Comparison of ENCODE assay signal across 12 cellular contexts in genomic region chr6:82072113-82072512, GRCh38.
A peak's percentile ranks its signal among the peaks of the same experiment; 100 is the strongest.
DNase-seq lines count a peak whose midpoint lies in the region; ATAC-seq and TF ChIP-seq lines count a peak whose summit lies in the region.
"Had no signal": no experiment of that assay in that cellular context is flagged by ENCODE, and none has a peak within 500 bp of the region (broad histone marks: within the 10 kb centered on the region; RNA-seq: fewer than 3 reads in every experiment).

No MANE protein-coding gene starts in this region.

- H3K9me3 Mint-ChIP-seq in WTC11 (no peaks in the 10 kb centered on the region), mesothelial cell of epicardium (no peaks in the 10 kb centered on the region)

- CTCF ChIA-PET in WTC11 (lab: Charles Lee) = no interaction called here

- POLR2A ChIA-PET in WTC11 (lab: Charles Lee) = no interaction called here

- H3K4me1 ChIP-seq in adrenal gland (replicated peaks in 1 of 2) = peaks cover 0 to 8% of the 10 kb centered on the region in 2 donors
- H3K4me1 ChIP-seq: colonic mucosa had no signal

- TF ChIP-seq POLR2A in adrenal gland (IDR thresholded peaks at IDR 0.05) = no peak

- no peak overlapping the region for H3K27ac ChIP-seq in adrenal gland
- H3K27ac ChIP-seq: colonic mucosa had no signal

- no peak for ATAC-seq in WTC11
- ATAC-seq: T-helper 17 cell had no signal

- no peak overlapping the region for H3K4me3 ChIP-seq in adrenal gland
- H3K4me3 ChIP-seq: colonic mucosa had no signal

- no peaks in the 10 kb centered on the region for H3K9me3 ChIP-seq in adrenal gland (replicated peaks in 1 of 3)
- H3K9me3 ChIP-seq: colonic mucosa had no signal

- intact Hi-C loops in adrenal gland (cut with DNase I) = no loop called here

- no peaks in the 10 kb centered on the region for H3K27me3 ChIP-seq in adrenal gland
- H3K27me3 ChIP-seq: colonic mucosa had no signal

- TF ChIP-seq CTCF in WTC11 (IDR thresholded peaks at IDR 0.05) (no peak), adrenal gland (IDR thresholded peaks at IDR 0.05) (no peak), mesothelial cell of epicardium (IDR thresholded peaks at IDR 0.05; ENCODE audit: unreplicated experiment) (no peak)

- no peaks in the 10 kb centered on the region for H3K36me3 Mint-ChIP-seq in WTC11
- H3K36me3 Mint-ChIP-seq in mesothelial cell of epicardium = no peaks in the 10 kb centered on the region

- no peaks in the 10 kb centered on the region for H3K27me3 Mint-ChIP-seq in WTC11 (ENCODE audit: low read depth)
- no peaks in the 10 kb centered on the region for H3K27me3 Mint-ChIP-seq in mesothelial cell of epicardium (ENCODE audit: low read depth)

- H3K4me3 Mint-ChIP-seq in WTC11 (no peak overlapping the region), mesothelial cell of epicardium (no peak overlapping the region)
- H3K4me3 Mint-ChIP-seq: T-helper 17 cell had no signal

- peak; percentile 49 for DNase-seq in CD1c-positive myeloid dendritic cell (ENCODE audit: extremely low spot score)
- DNase-seq in NCI-H1092 treated with DMSO at 0.1 percent for 48 hours (lab: John Stamatoyannopoulos, UW) = peak; percentile 84
- DNase-seq in NCI-H524 treated with DMSO at 0.1 percent for 48 hours (lab: John Stamatoyannopoulos, UW) = peak; percentile 48
- DNase-seq in fibroblast of peridontal ligament (ENCODE audit: extremely low read depth) = peak; percentile 60
- no peak for DNase-seq in WTC11 (ENCODE audit: low spot score)
- DNase-seq in stimulated activated CD4-positive, alpha-beta T cell treated with anti-CD3 and anti-CD28 coated beads, Interleukin-2, amount 100 ng/mL, for 24 hours = no peak
- DNase-seq in adrenal gland = no peak
- DNase-seq in mesothelial cell of epicardium (ENCODE audit: low spot score in 2 of 2, unreplicated experiment in 2 of 2) = no peak
- DNase-seq: activated naive CD4-positive, alpha-beta T cell; colonic mucosa; kidney; T-helper 17 cell had no signal

- peaks cover 12% of the 10 kb centered on the region for H3K4me1 Mint-ChIP-seq in WTC11
- H3K4me1 Mint-ChIP-seq in mesothelial cell of epicardium = peaks cover 7% of the 10 kb centered on the region
- H3K4me1 Mint-ChIP-seq: T-helper 17 cell had no signal

- H3K36me3 ChIP-seq in adrenal gland (replicated peaks in 1 of 2) = no peaks in the 10 kb centered on the region
- H3K36me3 ChIP-seq: colonic mucosa had no signal

- WGBS in adrenal gland, 4 donors = 29 to 38% (median 36%) methylated on average over 1 of the region's 1 CpG

- H3K27ac Mint-ChIP-seq in WTC11 (no peak overlapping the region), mesothelial cell of epicardium (no peak overlapping the region)
- H3K27ac Mint-ChIP-seq: T-helper 17 cell had no signal

TF ChIP-seq in WTC11, 78 proteins besides CTCF, POLR2A, EP300 and RAD21:
- TF ChIP-seq TEAD1 (CRISPR knock-in tag; IDR thresholded peaks at IDR 0.05) (no peak), ZNF263 (CRISPR knock-in tag; IDR thresholded peaks at IDR 0.05; ENCODE audit: low read depth) (no peak), FOXP4 (CRISPR knock-in tag; IDR thresholded peaks at IDR 0.05) (no peak), ZNF512 (CRISPR knock-in tag; IDR thresholded peaks at IDR 0.05; ENCODE audit: borderline replicate concordance) (no peak), E2F1 (CRISPR knock-in tag; IDR thresholded peaks at IDR 0.05) (no peak), PRDM15 (CRISPR knock-in tag; IDR thresholded peaks at IDR 0.05) (no peak), E2F5 (CRISPR knock-in tag; IDR thresholded peaks at IDR 0.05) (no peak), ZNF317 (CRISPR knock-in tag; IDR thresholded peaks at IDR 0.05; ENCODE audit: borderline replicate concordance, low read depth) (no peak)
TF ChIP-seq in WTC11: peak in this region for 0.

Comparison
In these comparisons a context has a peak if more than half of its experiments do, and no peak if none do; other contexts are left out.
1. DNase-seq: peak in CD1c-positive myeloid dendritic cell (single experiment), NCI-H1092 treated with DMSO at 0.1 percent for 48 hours (single experiment), NCI-H524 treated with DMSO at 0.1 percent for 48 hours (single experiment) and fibroblast of peridontal ligament (single experiment); none in WTC11 (single experiment), stimulated activated CD4-positive, alpha-beta T cell treated with anti-CD3 and anti-CD28 coated beads, Interleukin-2, amount 100 ng/mL, for 24 hours (0 of 2), adrenal gland (0 of 7) and mesothelial cell of epicardium (0 of 2).